ENCODE assay signal across 8 cellular contexts in the genomic region with DNA sequence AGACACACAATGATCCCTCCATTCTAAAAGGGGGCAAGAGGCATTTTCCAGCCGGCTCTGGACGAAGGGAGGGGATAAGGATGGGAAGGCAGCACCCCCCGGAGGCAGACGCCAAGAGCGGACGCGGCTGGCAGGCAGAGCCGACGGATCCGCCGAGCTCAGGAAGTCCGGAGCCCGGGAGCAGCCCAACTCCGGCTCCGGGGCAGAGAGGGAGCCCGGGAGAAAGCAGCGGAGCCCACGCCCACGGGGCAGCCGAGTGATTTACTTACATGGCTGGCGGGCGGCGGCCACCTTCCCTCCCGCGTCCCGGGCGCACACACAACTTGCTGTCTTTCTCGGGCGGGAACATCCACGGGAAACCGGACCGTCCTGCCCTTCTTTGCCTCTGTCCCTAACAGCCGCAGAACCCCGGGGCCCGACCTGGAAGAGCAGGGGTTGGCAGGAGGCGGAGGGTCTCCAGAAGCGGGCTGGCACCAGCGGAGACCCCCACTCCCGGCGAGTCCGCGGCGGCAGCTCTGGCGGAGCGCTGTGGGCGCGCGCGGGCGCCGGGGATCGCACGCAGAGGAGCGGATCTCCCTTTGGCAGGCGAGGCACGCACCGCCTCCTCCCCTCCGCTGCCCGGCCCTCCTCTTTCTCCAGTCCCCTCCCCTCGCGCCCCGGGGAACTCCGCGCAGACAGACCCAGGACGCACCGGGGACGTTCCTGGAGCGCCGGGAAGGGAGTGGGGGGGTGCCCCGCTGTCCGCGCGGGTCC. TPM values are rescaled to one million over a fixed set of nuclear protein-coding genes. Genes with fewer than 3 reads are reported as not detected.
A peak's percentile ranks its signal among the peaks of the same experiment; 100 is the strongest.
DNase-seq lines count a peak whose midpoint lies in the region; ATAC-seq and TF ChIP-seq lines count a peak whose summit lies in the region.

A gene (minus strand): TSS at position 580 of the 753 bp plus-strand sequence.

- intact Hi-C loops in lower leg skin (cut with DNase I; ENCODE audit: low total_unique reads) = no loop called here

- H3K27me3 ChIP-seq in ectodermal cell (ENCODE audit: control insufficient read depth, insufficient read depth, low read length, poor library complexity, severe bottlenecking) = peaks cover 19% of the 10 kb centered on the region

- H3K9me3 ChIP-seq in ectodermal cell (ENCODE audit: control insufficient read depth, low read length) = no peaks in the 10 kb centered on the region

- DNase-seq in 8988T (peak; percentile 67), NCI-H345 treated with DMSO at 0.1 percent for 48 hours (lab: John Stamatoyannopoulos, UW; ENCODE audit: unreplicated experiment) (peak; percentile 31), lower leg skin (ENCODE audit: low spot score in 2 of 2) (peak; percentile 73 to 96)
- DNase-seq in activated CD4-positive, alpha-beta T cell treated with anti-CD3 and anti-CD28 coated beads, Interleukin-2, amount 50 U/mL, for 24 hours (ENCODE audit: low read depth in 1 of 2, low spot score in 1 of 2) = peak; percentile 40 to 51
- peak; percentile 54 to 66 for DNase-seq in stimulated activated CD4-positive, alpha-beta T cell treated with anti-CD3 and anti-CD28 coated beads, Interleukin-4, amount 100 ng/mL, for 4 hours

- peaks cover 11% of the 10 kb centered on the region for H3K4me1 ChIP-seq in ectodermal cell (ENCODE audit: control insufficient read depth, insufficient read depth, low read length)

- TF ChIP-seq POLR2A in lower leg skin (IDR thresholded peaks at IDR 0.05) = peak in 1 of 2 donors; percentile 16

- H3K36me3 ChIP-seq in ectodermal cell (ENCODE audit: control insufficient read depth, insufficient read depth, low read length) = no peaks in the 10 kb centered on the region

- no peak within 1 kb of the TSS for H3K27ac ChIP-seq in ectodermal cell (ENCODE audit: insufficient read depth, low read depth, low read length, poor library complexity, severe bottlenecking)

- peak; percentile 95 for ATAC-seq in GM18867 (IDR thresholded peaks at IDR 0.05; ENCODE audit: unreplicated experiment)
- peak; percentile 89 for ATAC-seq in HG03066 (IDR thresholded peaks at IDR 0.05; ENCODE audit: low read depth, unreplicated experiment)

- WGBS in ectodermal cell, 2 experiments = 0 to 1% methylated on average over 73 of the region's 73 CpGs
- 0 to 1% methylated on average over 32 to 52 of the region's 73 CpGs for WGBS in lower leg skin, 2 donors

- H3K4me3 ChIP-seq in ectodermal cell (ENCODE audit: insufficient read depth, low read depth, low read length) (peak within 1 kb of the TSS; percentile 67), lower leg skin (ENCODE audit: low read depth, poor library complexity, severe bottlenecking) (peak within 1 kb of the TSS; percentile 80)

- TF ChIP-seq CTCF in lower leg skin (IDR thresholded peaks at IDR 0.05) = no peak

RNA-seq across cellular contexts. Expression of the gene that starts here (rescaled TPM):
- polyA plus RNA-seq in ectodermal cell (2013, experiment 1 of 4) = 9.0 TPM
- polyA plus RNA-seq in ectodermal cell (2013, experiment 2 of 4) = 5.7 TPM
- polyA plus RNA-seq in ectodermal cell (2013, experiment 3 of 4) = 8.8 TPM
- polyA plus RNA-seq in ectodermal cell (2013, experiment 4 of 4) = 8.1 TPM
- total RNA-seq in lower leg skin = 10 to 100 TPM; 12.8 to 27.3 (median 22.5) TPM

Comparison
In these comparisons a context has a peak if more than half of its experiments do, and no peak if none do; other contexts are left out.
1. DNase-seq: peak in every context shown above with its lines; median percentile 84 in lower leg skin; 67 in 8988T; 60 in stimulated activated CD4-positive, alpha-beta T cell treated with anti-CD3 and anti-CD28 coated beads, Interleukin-4, amount 100 ng/mL, for 4 hours; 46 in activated CD4-positive, alpha-beta T cell treated with anti-CD3 and anti-CD28 coated beads, Interleukin-2, amount 50 U/mL, for 24 hours; 31 in NCI-H345 treated with DMSO at 0.1 percent for 48 hours.